In genomic region chr3:15205934-15206661, GRCh38 we compare ENCODE assay signal across 1 cellular context.
TF ChIP-seq lines count a peak whose summit lies in the region.

TSS of gene CAPN7 (plus strand) at chr3:15206246. CDS start at chr3:15206496, 250 bp downstream.

TF ChIP-seq in K562, 482 proteins besides CTCF, POLR2A, EP300 and RAD21 (continued from another document):
- peak; percentile 68 for TF ChIP-seq ZNF395 (CRISPR knock-in tag; IDR thresholded peaks at IDR 0.05)
- TF ChIP-seq WHSC1 (IDR thresholded peaks at IDR 0.05; ENCODE audit: low read length) = no peak
- no peak for TF ChIP-seq SREBF1 (IDR thresholded peaks at IDR 0.05; ENCODE audit: borderline replicate concordance, low read depth, low read length)
- TF ChIP-seq, protein P1, sequence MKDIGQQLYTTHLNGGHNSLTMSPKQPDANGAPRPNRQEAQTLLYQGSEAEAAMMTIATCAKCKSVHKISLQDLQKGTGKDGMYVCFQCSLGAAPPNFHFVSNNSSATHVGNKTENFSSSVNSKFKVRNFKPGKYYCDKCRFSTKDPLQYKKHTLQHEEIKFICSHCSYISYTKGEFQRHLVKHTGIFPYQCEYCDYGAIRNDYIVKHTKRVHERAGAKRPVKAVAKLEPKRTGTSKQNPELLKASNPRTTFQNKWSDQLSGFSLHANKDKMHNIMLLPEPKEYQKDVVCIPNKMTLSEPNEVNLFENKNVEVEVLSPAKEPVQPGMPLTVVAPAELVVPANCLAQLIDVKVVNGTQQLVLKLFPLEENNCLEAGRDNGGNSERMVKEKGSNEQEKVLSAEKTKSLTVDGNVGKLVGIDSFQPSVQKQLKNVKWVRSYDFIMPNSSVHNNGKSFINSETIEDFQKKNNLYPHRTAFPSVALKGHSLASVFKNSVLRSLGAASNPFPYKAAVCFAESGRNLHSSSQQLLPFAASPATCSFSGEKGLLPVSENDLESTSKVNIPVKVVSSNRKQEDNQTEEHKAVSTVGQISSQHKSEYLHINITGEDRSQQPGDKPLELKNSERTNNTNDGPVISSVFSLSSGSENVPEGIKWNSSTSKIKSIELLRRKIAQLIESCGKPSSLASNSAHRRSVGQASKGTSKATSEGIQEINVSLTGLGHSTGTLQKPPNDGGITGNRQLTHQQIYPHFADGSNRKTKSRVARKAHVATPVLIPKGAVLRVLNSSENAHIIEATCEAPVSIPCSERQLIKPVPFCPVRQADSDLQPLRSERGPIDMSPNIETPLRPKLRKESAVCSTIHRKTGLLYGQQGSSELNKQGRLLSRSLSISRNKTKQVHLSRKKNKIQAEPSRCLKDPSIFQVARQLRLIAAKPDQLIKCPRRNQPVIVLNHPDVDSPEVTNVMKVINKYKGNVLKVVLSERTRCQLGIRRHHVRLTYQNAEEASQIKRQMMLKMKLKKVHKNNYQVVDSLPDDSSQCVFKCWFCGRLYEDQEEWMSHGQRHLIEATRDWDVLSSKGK (CRISPR knock-in tag; IDR thresholded peaks at IDR 0.05) = no peak
- TF ChIP-seq TEAD4 (IDR thresholded peaks at IDR 0.05; ENCODE audit: low read length) = peak; percentile 30; the same call in 1 of the 2 replicates
- TF ChIP-seq TEAD4 (CRISPR knock-in tag; IDR thresholded peaks at IDR 0.05; ENCODE audit: borderline replicate concordance) = 0 out of 2 replicates have a peak, but pooled peaks have one; percentile 62
- TF ChIP-seq ZNF197 (CRISPR knock-in tag; IDR thresholded peaks at IDR 0.05; ENCODE audit: low read depth) = no peak; the same call in 1 of the 2 replicates
- TF ChIP-seq ZNF639 (CRISPR knock-in tag; conservative IDR thresholded peaks at IDR 0.05 in 1 of 2, IDR thresholded peaks at IDR 0.05 in 1 of 2) = peak in 1 of 2 experiments; percentile 41; a peak in 2 of 4 replicates
- TF ChIP-seq TAF15 (IDR thresholded peaks at IDR 0.05; ENCODE audit: low read depth, low read length) = no peak
- no peak for TF ChIP-seq SNRNP70 (optimal IDR thresholded peaks at IDR 0.05; ENCODE audit: low read depth, low read length)
- TF ChIP-seq CBX3 (IDR thresholded peaks at IDR 0.05; ENCODE audit: borderline replicate concordance in 1 of 2, low read length in 2 of 2) = no peak; a peak in 1 of 3 replicates
- TF ChIP-seq ZSCAN32 (CRISPR knock-in tag; IDR thresholded peaks at IDR 0.05) = no peak
- TF ChIP-seq ZBTB2 (IDR thresholded peaks at IDR 0.05) = peak; percentile 67; the same call in 1 of the 2 replicates
- TF ChIP-seq SMAD1 (IDR thresholded peaks at IDR 0.05; ENCODE audit: low read depth, low read length, partially characterized antibody) = no peak
- no peak for TF ChIP-seq C11orf30 (IDR thresholded peaks at IDR 0.05; ENCODE audit: low read depth)
- TF ChIP-seq BRF2 (IDR thresholded peaks at IDR 0.05; ENCODE audit: borderline replicate concordance, insufficient read depth, insufficient read length) = no peak
- peak in 1 of 2 experiments; percentile 98; a peak in 3 of 4 replicates for TF ChIP-seq UBTF (IDR thresholded peaks at IDR 0.05; ENCODE audit: borderline replicate concordance in 1 of 2, low read depth in 2 of 2, low read length in 2 of 2)
- TF ChIP-seq SRF (CRISPR knock-in tag; IDR thresholded peaks at IDR 0.05) = no peak
- TF ChIP-seq OTX1 (CRISPR knock-in tag; IDR thresholded peaks at IDR 0.05) = peak; percentile 55; the same call in 1 of the 2 replicates
- TF ChIP-seq NFIX (CRISPR knock-in tag; IDR thresholded peaks at IDR 0.05; ENCODE audit: low read depth) = no peak
- TF ChIP-seq ADNP (tag; IDR thresholded peaks at IDR 0.05) = no peak
- no peak for TF ChIP-seq MAFK (IDR thresholded peaks at IDR 0.05; ENCODE audit: low read length)
- TF ChIP-seq E2F4 (CRISPR knock-in tag; IDR thresholded peaks at IDR 0.05; ENCODE audit: low read depth) = peak; percentile 58; the same call in 1 of the 2 replicates
- TF ChIP-seq NFATC3 (IDR thresholded peaks at IDR 0.05) = no peak
- TF ChIP-seq, protein P2, sequence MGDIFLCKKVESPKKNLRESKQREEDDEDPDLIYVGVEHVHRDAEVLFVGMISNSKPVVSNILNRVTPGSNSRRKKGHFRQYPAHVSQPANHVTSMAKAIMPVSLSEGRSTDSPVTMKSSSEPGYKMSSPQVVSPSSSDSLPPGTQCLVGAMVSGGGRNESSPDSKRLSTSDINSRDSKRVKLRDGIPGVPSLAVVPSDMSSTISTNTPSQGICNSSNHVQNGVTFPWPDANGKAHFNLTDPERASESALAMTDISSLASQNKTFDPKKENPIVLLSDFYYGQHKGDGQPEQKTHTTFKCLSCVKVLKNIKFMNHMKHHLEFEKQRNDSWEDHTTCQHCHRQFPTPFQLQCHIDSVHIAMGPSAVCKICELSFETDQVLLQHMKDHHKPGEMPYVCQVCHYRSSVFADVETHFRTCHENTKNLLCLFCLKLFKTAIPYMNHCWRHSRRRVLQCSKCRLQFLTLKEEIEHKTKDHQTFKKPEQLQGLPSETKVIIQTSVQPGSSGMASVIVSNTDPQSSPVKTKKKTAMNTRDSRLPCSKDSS (IDR thresholded peaks at IDR 0.05; ENCODE audit: low read depth, partially characterized antibody) = no peak
- peak; percentile 76; the same call in 1 of the 2 replicates for TF ChIP-seq HES1 (IDR thresholded peaks at IDR 0.05; ENCODE audit: low read depth)
- no peak for TF ChIP-seq XRCC4 (IDR thresholded peaks at IDR 0.05; ENCODE audit: extremely low read depth, insufficient read depth, insufficient read length)
- TF ChIP-seq CBX1 (IDR thresholded peaks at IDR 0.05; ENCODE audit: low read depth) = peak; percentile 83
- TF ChIP-seq DIDO1 (tag; IDR thresholded peaks at IDR 0.05; ENCODE audit: low read depth) = no peak
- peak; percentile 82; the same call in 1 of the 2 replicates for TF ChIP-seq EP400 (IDR thresholded peaks at IDR 0.05)
- TF ChIP-seq NCOA6 (IDR thresholded peaks at IDR 0.05) = no peak
- no peak for TF ChIP-seq SPI1 (IDR thresholded peaks at IDR 0.05; ENCODE audit: borderline replicate concordance, low read depth, low read length)
- TF ChIP-seq DEAF1 (CRISPR knock-in tag; IDR thresholded peaks at IDR 0.05) = no peak
- TF ChIP-seq, protein P3, sequence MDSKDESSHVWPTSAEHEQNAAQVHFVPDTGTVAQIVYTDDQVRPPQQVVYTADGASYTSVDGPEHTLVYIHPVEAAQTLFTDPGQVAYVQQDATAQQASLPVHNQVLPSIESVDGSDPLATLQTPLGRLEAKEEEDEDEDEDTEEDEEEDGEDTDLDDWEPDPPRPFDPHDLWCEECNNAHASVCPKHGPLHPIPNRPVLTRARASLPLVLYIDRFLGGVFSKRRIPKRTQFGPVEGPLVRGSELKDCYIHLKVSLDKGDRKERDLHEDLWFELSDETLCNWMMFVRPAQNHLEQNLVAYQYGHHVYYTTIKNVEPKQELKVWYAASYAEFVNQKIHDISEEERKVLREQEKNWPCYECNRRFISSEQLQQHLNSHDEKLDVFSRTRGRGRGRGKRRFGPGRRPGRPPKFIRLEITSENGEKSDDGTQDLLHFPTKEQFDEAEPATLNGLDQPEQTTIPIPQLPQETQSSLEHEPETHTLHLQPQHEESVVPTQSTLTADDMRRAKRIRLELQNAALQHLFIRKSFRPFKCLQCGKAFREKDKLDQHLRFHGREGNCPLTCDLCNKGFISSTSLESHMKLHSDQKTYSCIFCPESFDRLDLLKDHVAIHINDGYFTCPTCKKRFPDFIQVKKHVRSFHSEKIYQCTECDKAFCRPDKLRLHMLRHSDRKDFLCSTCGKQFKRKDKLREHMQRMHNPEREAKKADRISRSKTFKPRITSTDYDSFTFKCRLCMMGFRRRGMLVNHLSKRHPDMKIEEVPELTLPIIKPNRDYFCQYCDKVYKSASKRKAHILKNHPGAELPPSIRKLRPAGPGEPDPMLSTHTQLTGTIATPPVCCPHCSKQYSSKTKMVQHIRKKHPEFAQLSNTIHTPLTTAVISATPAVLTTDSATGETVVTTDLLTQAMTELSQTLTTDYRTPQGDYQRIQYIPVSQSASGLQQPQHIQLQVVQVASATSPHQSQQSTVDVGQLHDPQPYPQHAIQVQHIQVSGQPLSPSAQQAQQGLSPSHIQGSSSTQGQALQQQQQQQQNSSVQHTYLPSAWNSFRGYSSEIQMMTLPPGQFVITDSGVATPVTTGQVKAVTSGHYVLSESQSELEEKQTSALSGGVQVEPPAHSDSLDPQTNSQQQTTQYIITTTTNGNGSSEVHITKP (IDR thresholded peaks at IDR 0.05; ENCODE audit: partially characterized antibody) = no peak
- TF ChIP-seq MLX (CRISPR knock-in tag; conservative IDR thresholded peaks at IDR 0.05) = peak; percentile 33 to 93; a peak in 1 of 4 replicates
